11 cellular contexts compared by ENCODE assay signal in the genomic region with DNA sequence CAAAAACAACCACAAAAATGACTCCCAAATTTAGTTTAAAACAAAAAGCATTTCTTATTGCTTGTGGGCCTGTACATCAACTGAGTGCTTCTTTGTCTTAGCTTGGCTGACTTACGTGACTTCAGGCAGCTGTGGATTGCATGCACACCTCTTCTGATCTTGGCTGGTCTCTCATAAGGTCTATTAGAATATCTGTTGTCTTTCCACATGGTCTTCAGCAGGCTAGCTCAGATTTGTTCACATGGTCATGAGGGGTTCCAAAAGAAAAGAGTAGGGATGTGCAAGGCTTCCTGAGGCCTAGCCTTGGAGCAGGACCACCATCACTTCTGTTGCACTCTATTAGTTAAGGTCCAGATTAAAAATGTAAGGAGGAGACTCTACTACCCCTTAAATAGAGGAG.
"Had no signal": no experiment of that assay in that cellular context is flagged by ENCODE, and none has a peak within 500 bp of the region (broad histone marks: within the 10 kb centered on the region; RNA-seq: fewer than 3 reads in every experiment).

No MANE protein-coding gene starts in this region.

- DNase-seq: GM23248, GOT3, H7, H9, HCEC 1CT, HFFc6 had no signal

- H2AFZ ChIP-seq: GM23248, GM23338 had no signal

- H3K4me1 ChIP-seq: HAP-1 had no signal

- H3K9me3 Mint-ChIP-seq: GM23338, HFFc6 had no signal

- H3K4me3 Mint-ChIP-seq: GM23338, H9, HFFc6 had no signal

- H3K27ac Mint-ChIP-seq: GM23338, H9, HFFc6 had no signal

- H3K9me3 ChIP-seq: HAP-1 had no signal

- FAIRE-seq: H1, H54 had no signal

- H3K4me2 ChIP-seq: GM23338 had no signal

- H3K4me3 ChIP-seq: GM23248, GM23338, HAP-1 had no signal

- H3K27ac ChIP-seq: GM23248 had no signal

- ATAC-seq: GM23338, HCT116 had no signal

- H3K36me3 ChIP-seq: HAP-1 had no signal

- H3K9ac ChIP-seq: GM23248 had no signal
